In the genomic region with DNA sequence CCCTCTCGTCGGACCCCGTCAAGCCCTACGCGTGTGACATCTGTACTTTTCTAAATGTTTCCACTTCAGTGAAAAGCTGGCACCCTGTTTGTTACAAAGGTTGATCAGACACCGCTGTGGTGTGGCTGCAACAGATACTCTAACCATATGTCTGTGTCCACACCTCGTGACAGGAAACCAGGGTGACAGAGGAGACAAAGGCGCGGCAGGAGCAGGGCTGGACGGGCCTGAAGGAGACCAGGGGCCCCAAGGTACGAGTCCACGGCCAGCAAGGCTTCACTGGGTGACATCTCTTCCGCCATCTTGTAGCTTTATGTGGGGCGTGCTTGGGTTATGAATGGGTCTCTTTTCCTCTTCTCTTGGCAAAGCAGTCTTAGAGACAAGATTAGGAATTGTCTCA, we compare ENCODE assay signal across 13 cellular contexts. TPM values are rescaled to one million over a fixed set of nuclear protein-coding genes. Genes with fewer than 3 reads are reported as not detected.
DNase-seq lines count a peak whose midpoint lies in the region; ATAC-seq and TF ChIP-seq lines count a peak whose summit lies in the region.
"Had no signal": no experiment of that assay in that cellular context is flagged by ENCODE, and none has a peak within 500 bp of the region (broad histone marks: within the 10 kb centered on the region; RNA-seq: fewer than 3 reads in every experiment).

No MANE protein-coding gene starts in this region.

- no peaks in the 10 kb centered on the region for H3K9me3 Mint-ChIP-seq in endodermal cell

- TF ChIP-seq CTCF in GM12865 (IDR thresholded peaks at IDR 0.05; ENCODE audit: insufficient read depth, low read depth, low read length, missing control alignments): no peak
- no peak for TF ChIP-seq CTCF in colonic mucosa (IDR thresholded peaks at IDR 0.05)
- no peak for TF ChIP-seq CTCF in MM.1S (IDR thresholded peaks at IDR 0.05; ENCODE audit: low read length)
- no peak for TF ChIP-seq CTCF in endodermal cell (conservative IDR thresholded peaks at IDR 0.05)

- no peak overlapping the region for H2AFZ ChIP-seq in MM.1S (ENCODE audit: low read length)

- no peak overlapping the region for H4K5ac ChIP-seq in mesendoderm (ENCODE audit: low read length)

- intact Hi-C loops in colonic mucosa (cut with DNase I): no loop called here

- H3K4me1 Mint-ChIP-seq in endodermal cell: no peaks in the 10 kb centered on the region

- peak overlapping the region in 1 of 2 donors; percentile 68 for H3K9ac ChIP-seq in colonic mucosa (ENCODE audit: low read depth in 2 of 2, low read length in 2 of 2)
- H3K9ac ChIP-seq in mesendoderm (ENCODE audit: low read length): no peak overlapping the region
- H3K9ac ChIP-seq in MM.1S (ENCODE audit: low read length): no peak overlapping the region
- H3K9ac ChIP-seq in endodermal cell (ENCODE audit: extremely low read depth, low read length, poor library complexity, severe bottlenecking): no peak overlapping the region

- H3K18ac ChIP-seq in mesendoderm (ENCODE audit: low read length): no peak overlapping the region

- no peaks in the 10 kb centered on the region for H3K79me2 ChIP-seq in mesendoderm (ENCODE audit: control insufficient read depth, insufficient read depth, low read length)
- no peaks in the 10 kb centered on the region for H3K79me2 ChIP-seq in MM.1S (ENCODE audit: low read length)

- H3K4me3 Mint-ChIP-seq in endodermal cell: no peak overlapping the region

- H3K4me2 ChIP-seq in mesendoderm (ENCODE audit: low read length): no peak overlapping the region
- no peak overlapping the region for H3K4me2 ChIP-seq in MM.1S (ENCODE audit: low read depth, low read length)

- peak; percentile 39 for DNase-seq in GM12865 (ENCODE audit: low read depth)
- DNase-seq in colonic mucosa: peak; percentile 60
- DNase-seq in activated CD8-positive, alpha-beta memory T cell treated with anti-CD3 and anti-CD28 coated beads, Interleukin-2, amount 50 U/mL, for 48 hours: no peak
- no peak for DNase-seq in mesendoderm
- DNase-seq in MM.1S: no peak
- DNase-seq in endodermal cell: no peak
- DNase-seq: activated naive CD4-positive, alpha-beta T cell treated with anti-CD3 and anti-CD28 coated beads, Interleukin-2, amount 50 U/mL, for 16 hours; MG63; OCI-M1; stimulated activated CD4-positive, alpha-beta T cell treated with anti-CD3 and anti-CD28 coated beads, Interleukin-15, amount 100 ng/mL, for 24 hours had no signal

- no peak overlapping the region for H2BK5ac ChIP-seq in mesendoderm (ENCODE audit: low read length)

- H3K56ac ChIP-seq in mesendoderm (ENCODE audit: low read length): no peak overlapping the region

- H3K4me1 ChIP-seq in colonic mucosa (no peaks in the 10 kb centered on the region), mesendoderm (ENCODE audit: control insufficient read depth, low read depth, low read length) (no peaks in the 10 kb centered on the region), MM.1S (ENCODE audit: low read length) (no peaks in the 10 kb centered on the region), endodermal cell (ENCODE audit: control insufficient read depth, insufficient read depth, low read length) (no peaks in the 10 kb centered on the region)

- no peak overlapping the region for H3K23ac ChIP-seq in mesendoderm (ENCODE audit: low read length)

- no peak overlapping the region for H2BK120ac ChIP-seq in mesendoderm (ENCODE audit: low read depth, low read length)

- no peaks in the 10 kb centered on the region for H4K20me1 ChIP-seq in MM.1S (ENCODE audit: insufficient read depth, low read length)

- H3K27me3 ChIP-seq in colonic mucosa (no peaks in the 10 kb centered on the region), mesendoderm (ENCODE audit: insufficient read depth, low read length, poor library complexity) (no peaks in the 10 kb centered on the region), MM.1S (replicated peaks; ENCODE audit: insufficient read depth, low read length) (peaks cover 42% of the 10 kb centered on the region), endodermal cell (ENCODE audit: control insufficient read depth, insufficient read depth, low read length, poor library complexity, severe bottlenecking) (no peaks in the 10 kb centered on the region)
- H3K27me3 ChIP-seq: MG63 had no signal

- H3K36me3 Mint-ChIP-seq in endodermal cell (ENCODE audit: low read depth): peaks cover 24% of the 10 kb centered on the region

- H3K27ac ChIP-seq in colonic mucosa (peak overlapping the region; percentile 57), mesendoderm (ENCODE audit: low read depth, low read length) (no peak overlapping the region), MM.1S (ENCODE audit: low read length) (no peak overlapping the region), endodermal cell (ENCODE audit: low read depth, low read length) (no peak overlapping the region)
- H3K27ac ChIP-seq: heart right ventricle had no signal

- no peaks in the 10 kb centered on the region for H3K79me1 ChIP-seq in mesendoderm (ENCODE audit: low read length)

- WGBS in mesendoderm (ENCODE audit: extremely low coverage, insufficient coverage, low lambda C conversion rate): no CpG with 5 or more reads among the region's 14 CpGs
- 96 to 100% methylated on average over 10 to 14 of the region's 14 CpGs for WGBS in endodermal cell (ENCODE audit: insufficient coverage in 1 of 2, insufficient read length in 1 of 2), 2 experiments

- no peaks in the 10 kb centered on the region for H3K9me2 ChIP-seq in MM.1S (replicated peaks; ENCODE audit: insufficient read depth, low read length)

- H3K9me3 ChIP-seq in colonic mucosa (no peaks in the 10 kb centered on the region), MM.1S (replicated peaks; ENCODE audit: insufficient read depth, low read length) (no peaks in the 10 kb centered on the region), endodermal cell (ENCODE audit: control insufficient read depth, low read length) (no peaks in the 10 kb centered on the region)
- H3K9me3 ChIP-seq: heart right ventricle, MG63 had no signal

- no peak overlapping the region for H4K8ac ChIP-seq in mesendoderm (ENCODE audit: low read depth, low read length)

- no peak overlapping the region for H2AK5ac ChIP-seq in mesendoderm (ENCODE audit: low read length)

- no peaks in the 10 kb centered on the region for H3K27me3 Mint-ChIP-seq in endodermal cell (ENCODE audit: insufficient read depth)

- H3K27ac Mint-ChIP-seq in endodermal cell: no peak overlapping the region

- H2BK15ac ChIP-seq in mesendoderm (replicated peaks; ENCODE audit: low read depth): no peak overlapping the region

- H3F3A ChIP-seq in MM.1S (ENCODE audit: insufficient read depth, low read length): no peaks in the 10 kb centered on the region

- H3K4me3 ChIP-seq in GM12865 (ENCODE audit: low read depth, low read length): no peak overlapping the region
- no peak overlapping the region for H3K4me3 ChIP-seq in colonic mucosa
- no peak overlapping the region for H3K4me3 ChIP-seq in mesendoderm (ENCODE audit: low read length)
- H3K4me3 ChIP-seq in MM.1S (ENCODE audit: low read length): no peak overlapping the region
- H3K4me3 ChIP-seq in endodermal cell (ENCODE audit: low read length): no peak overlapping the region
- H3K4me3 ChIP-seq: heart right ventricle, MG63 had no signal

- ATAC-seq in GM19468 (IDR thresholded peaks at IDR 0.05; ENCODE audit: extremely low read depth, unreplicated experiment) (peak; percentile 68), HG03442 (IDR thresholded peaks at IDR 0.05; ENCODE audit: unreplicated experiment) (peak; percentile 54)

- H3K4ac ChIP-seq in mesendoderm (ENCODE audit: low read depth, low read length): no peak overlapping the region

- H3K36me3 ChIP-seq in colonic mucosa (no peaks in the 10 kb centered on the region), mesendoderm (ENCODE audit: control insufficient read depth, insufficient read depth, low read length) (no peaks in the 10 kb centered on the region), MM.1S (replicated peaks; ENCODE audit: insufficient read depth, low read length) (no peaks in the 10 kb centered on the region), endodermal cell (ENCODE audit: control insufficient read depth, insufficient read depth, low read length) (peaks cover 36% of the 10 kb centered on the region)
- H3K36me3 ChIP-seq: heart right ventricle had no signal

RNA-seq across cellular contexts. Expression of a gene that starts 21.7 kb away (rescaled TPM):
- 1 to 10 TPM; 2.7 to 3.6 TPM for total RNA-seq in colonic mucosa
- 45.6 TPM for polyA plus RNA-seq in mesendoderm (2013, experiment 1 of 2)
- polyA plus RNA-seq in mesendoderm (2013, experiment 2 of 2): 45.1 TPM
- 100 to 1,000 TPM in 1 of 2 donors, 10 to 100 TPM in 1; 48.9 to 133 TPM for total RNA-seq in endodermal cell
- 71.6 TPM for polyA plus RNA-seq in endodermal cell (2013, experiment 1 of 2)
- 66.6 TPM for polyA plus RNA-seq in endodermal cell (2013, experiment 2 of 2)

RNA-seq across cellular contexts. Expression of a gene that starts 23.1 kb away (rescaled TPM):
- total RNA-seq in colonic mucosa (1 to 10 TPM; 6.2 to 7.3 TPM), endodermal cell (10 to 100 TPM; 15.8 to 17.4 TPM)
- polyA plus RNA-seq in mesendoderm (2013, experiment 1 of 2): 5.1 TPM
- polyA plus RNA-seq in mesendoderm (2013, experiment 2 of 2): 4.8 TPM
- polyA plus RNA-seq in endodermal cell (2013, experiment 1 of 2): 21.1 TPM
- 22.4 TPM for polyA plus RNA-seq in endodermal cell (2013, experiment 2 of 2)

RNA-seq across cellular contexts. Expression of a gene that starts 33.9 kb away (rescaled TPM):
- total RNA-seq in colonic mucosa (10 to 100 TPM; 36.3 to 36.8 TPM), endodermal cell (10 to 100 TPM; 28.1 to 28.5 TPM)
- polyA plus RNA-seq in mesendoderm (2013, experiment 1 of 2): 11.3 TPM
- 11.4 TPM for polyA plus RNA-seq in mesendoderm (2013, experiment 2 of 2)
- polyA plus RNA-seq in endodermal cell (2013, experiment 1 of 2): 23.9 TPM
- polyA plus RNA-seq in endodermal cell (2013, experiment 2 of 2): 19.5 TPM

RNA-seq across cellular contexts. Expression of a gene that starts 42.2 kb away (rescaled TPM):
- total RNA-seq in colonic mucosa (10 to 100 TPM; 11.0 to 12.0 TPM), endodermal cell (10 to 100 TPM; 14.3 to 18.7 TPM)
- polyA plus RNA-seq in mesendoderm (2013, experiment 1 of 2): 13.3 TPM
- polyA plus RNA-seq in mesendoderm (2013, experiment 2 of 2): 13.2 TPM
- polyA plus RNA-seq in endodermal cell (2013, experiment 1 of 2): 18.3 TPM
- 18.5 TPM for polyA plus RNA-seq in endodermal cell (2013, experiment 2 of 2)

Comparison
In these comparisons a context has a peak if more than half of its experiments do, and no peak if none do; other contexts are left out.
1. DNase-seq: peak in GM12865 (single experiment) and colonic mucosa (single experiment); none in activated CD8-positive, alpha-beta memory T cell treated with anti-CD3 and anti-CD28 coated beads, Interleukin-2, amount 50 U/mL, for 48 hours (single experiment), mesendoderm (single experiment), MM.1S (single experiment) and endodermal cell (single experiment).
2. RNA of a gene that starts 21.7 kb away (total RNA-seq): 48.9 to 133 TPM in endodermal cell; 2.7 to 3.6 TPM in colonic mucosa; every median in the first group is over 10 times any median in the second.